In the genomic region with DNA sequence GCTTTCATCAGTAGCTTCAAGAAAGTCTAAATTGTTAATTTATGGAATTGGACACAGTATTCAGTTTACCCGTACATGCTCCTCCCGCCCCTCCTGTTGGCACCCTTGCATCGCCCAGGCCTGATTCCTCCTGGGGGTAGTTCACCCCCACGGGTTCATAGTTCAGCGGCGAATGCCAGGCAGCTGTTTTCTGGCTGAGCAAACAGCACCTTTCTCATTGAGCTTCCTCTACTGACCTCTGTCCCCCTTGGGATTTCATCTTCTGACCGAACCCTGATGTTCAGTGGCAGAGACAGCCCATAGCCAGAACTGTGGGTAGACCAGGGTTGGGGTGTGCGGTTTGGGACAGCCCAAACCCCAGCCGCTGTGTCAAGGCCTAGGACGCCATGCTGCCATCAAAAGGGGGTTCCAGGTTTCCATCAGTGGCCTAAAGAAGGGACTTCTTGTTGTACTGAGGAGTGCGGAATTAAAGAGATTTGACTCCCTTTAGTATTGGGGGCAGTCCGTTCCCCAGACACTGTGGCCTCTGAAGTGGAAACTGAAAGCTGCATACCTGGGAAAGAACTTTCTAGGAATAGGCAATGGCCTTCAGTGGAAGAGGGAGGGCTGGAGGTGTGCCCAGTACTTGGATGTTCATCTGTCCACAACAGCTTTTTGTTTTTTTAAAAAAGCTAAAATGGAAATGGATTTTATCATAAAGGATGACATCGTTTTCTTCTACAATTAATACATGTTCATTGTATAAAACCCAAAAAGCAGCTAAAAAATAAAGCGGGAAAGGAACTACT, we compare ENCODE assay signal across 1 cellular context.
TF ChIP-seq lines count a peak whose summit lies in the region.

No MANE protein-coding gene starts in this region.

TF ChIP-seq in HepG2, 621 proteins besides CTCF, POLR2A, EP300 and RAD21 (continued from another document and continues in another):
- TF ChIP-seq, protein P1, sequence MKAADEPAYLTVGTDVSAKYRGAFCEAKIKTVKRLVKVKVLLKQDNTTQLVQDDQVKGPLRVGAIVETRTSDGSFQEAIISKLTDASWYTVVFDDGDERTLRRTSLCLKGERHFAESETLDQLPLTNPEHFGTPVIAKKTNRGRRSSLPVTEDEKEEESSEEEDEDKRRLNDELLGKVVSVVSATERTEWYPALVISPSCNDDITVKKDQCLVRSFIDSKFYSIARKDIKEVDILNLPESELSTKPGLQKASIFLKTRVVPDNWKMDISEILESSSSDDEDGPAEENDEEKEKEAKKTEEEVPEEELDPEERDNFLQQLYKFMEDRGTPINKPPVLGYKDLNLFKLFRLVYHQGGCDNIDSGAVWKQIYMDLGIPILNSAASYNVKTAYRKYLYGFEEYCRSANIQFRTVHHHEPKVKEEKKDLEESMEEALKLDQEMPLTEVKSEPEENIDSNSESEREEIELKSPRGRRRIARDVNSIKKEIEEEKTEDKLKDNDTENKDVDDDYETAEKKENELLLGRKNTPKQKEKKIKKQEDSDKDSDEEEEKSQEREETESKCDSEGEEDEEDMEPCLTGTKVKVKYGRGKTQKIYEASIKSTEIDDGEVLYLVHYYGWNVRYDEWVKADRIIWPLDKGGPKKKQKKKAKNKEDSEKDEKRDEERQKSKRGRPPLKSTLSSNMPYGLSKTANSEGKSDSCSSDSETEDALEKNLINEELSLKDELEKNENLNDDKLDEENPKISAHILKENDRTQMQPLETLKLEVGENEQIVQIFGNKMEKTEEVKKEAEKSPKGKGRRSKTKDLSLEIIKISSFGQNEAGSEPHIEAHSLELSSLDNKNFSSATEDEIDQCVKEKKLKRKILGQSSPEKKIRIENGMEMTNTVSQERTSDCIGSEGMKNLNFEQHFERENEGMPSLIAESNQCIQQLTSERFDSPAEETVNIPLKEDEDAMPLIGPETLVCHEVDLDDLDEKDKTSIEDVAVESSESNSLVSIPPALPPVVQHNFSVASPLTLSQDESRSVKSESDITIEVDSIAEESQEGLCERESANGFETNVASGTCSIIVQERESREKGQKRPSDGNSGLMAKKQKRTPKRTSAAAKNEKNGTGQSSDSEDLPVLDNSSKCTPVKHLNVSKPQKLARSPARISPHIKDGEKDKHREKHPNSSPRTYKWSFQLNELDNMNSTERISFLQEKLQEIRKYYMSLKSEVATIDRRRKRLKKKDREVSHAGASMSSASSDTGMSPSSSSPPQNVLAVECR (CRISPR knock-in tag; IDR thresholded peaks at IDR 0.05; ENCODE audit: borderline replicate concordance) = no peak
- TF ChIP-seq BHLHE40 (IDR thresholded peaks at IDR 0.05; ENCODE audit: low read length) (no peak), PITX1 (CRISPR knock-in tag; IDR thresholded peaks at IDR 0.05) (no peak), ZNF704 (CRISPR knock-in tag; IDR thresholded peaks at IDR 0.05; ENCODE audit: borderline replicate concordance) (no peak), ZNF598 (CRISPR knock-in tag; IDR thresholded peaks at IDR 0.05; ENCODE audit: borderline replicate concordance) (no peak), ZNF251 (CRISPR knock-in tag; IDR thresholded peaks at IDR 0.05) (no peak), TGIF2 (CRISPR knock-in tag; IDR thresholded peaks at IDR 0.05) (no peak), ZNF260 (CRISPR knock-in tag; IDR thresholded peaks at IDR 0.05; ENCODE audit: borderline replicate concordance, low read depth) (no peak), SETDB1 (CRISPR knock-in tag; IDR thresholded peaks at IDR 0.05; ENCODE audit: borderline replicate concordance) (no peak), TAF1 (CRISPR knock-in tag; IDR thresholded peaks at IDR 0.05) (no peak), MAFF (IDR thresholded peaks at IDR 0.05; ENCODE audit: low read depth, low read length) (no peak), ASH2L (IDR thresholded peaks at IDR 0.05; ENCODE audit: insufficient read length, low read depth, low read length) (no peak), NFKBIZ (CRISPR knock-in tag; IDR thresholded peaks at IDR 0.05) (no peak), HIVEP1 (CRISPR knock-in tag; IDR thresholded peaks at IDR 0.05) (no peak), ZNF451 (CRISPR knock-in tag; IDR thresholded peaks at IDR 0.05) (no peak), GMEB2 (CRISPR knock-in tag; IDR thresholded peaks at IDR 0.05; ENCODE audit: low read depth) (no peak), POLR2G (IDR thresholded peaks at IDR 0.05; ENCODE audit: low read depth, low read length) (peak; percentile 47; the same call in 1 of the 2 replicates), SP2 (CRISPR knock-in tag; IDR thresholded peaks at IDR 0.05) (no peak), USF2 (IDR thresholded peaks at IDR 0.05; ENCODE audit: low read depth, low read length) (no peak), USF2 (CRISPR knock-in tag; IDR thresholded peaks at IDR 0.05; ENCODE audit: borderline replicate concordance) (no peak), REXO4 (CRISPR knock-in tag; IDR thresholded peaks at IDR 0.05; ENCODE audit: borderline replicate concordance) (no peak), KDM2A (CRISPR knock-in tag; IDR thresholded peaks at IDR 0.05; ENCODE audit: borderline replicate concordance, low read depth) (peak; percentile 38; the same call in 1 of the 2 replicates), ATF1 (CRISPR knock-in tag; IDR thresholded peaks at IDR 0.05) (no peak), ZC3H4 (CRISPR knock-in tag; IDR thresholded peaks at IDR 0.05; ENCODE audit: borderline replicate concordance) (0 out of 2 replicates have a peak, but pooled peaks have one; percentile 47), ZNF530 (CRISPR knock-in tag; IDR thresholded peaks at IDR 0.05; ENCODE audit: low read depth) (no peak), BRF2 (CRISPR knock-in tag; IDR thresholded peaks at IDR 0.05) (no peak), MED13 (CRISPR knock-in tag; IDR thresholded peaks at IDR 0.05) (no peak), GMEB1 (CRISPR knock-in tag; IDR thresholded peaks at IDR 0.05; ENCODE audit: borderline replicate concordance) (no peak), ZNF749 (CRISPR knock-in tag; IDR thresholded peaks at IDR 0.05; ENCODE audit: borderline replicate concordance) (no peak), ZSCAN25 (CRISPR knock-in tag; IDR thresholded peaks at IDR 0.05) (no peak), ZNF672 (CRISPR knock-in tag; IDR thresholded peaks at IDR 0.05) (no peak)
- TF ChIP-seq, protein P2, sequence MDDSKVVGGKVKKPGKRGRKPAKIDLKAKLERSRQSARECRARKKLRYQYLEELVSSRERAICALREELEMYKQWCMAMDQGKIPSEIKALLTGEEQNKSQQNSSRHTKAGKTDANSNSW (CRISPR knock-in tag; IDR thresholded peaks at IDR 0.05; ENCODE audit: borderline replicate concordance) = no peak
- TF ChIP-seq, protein P3, sequence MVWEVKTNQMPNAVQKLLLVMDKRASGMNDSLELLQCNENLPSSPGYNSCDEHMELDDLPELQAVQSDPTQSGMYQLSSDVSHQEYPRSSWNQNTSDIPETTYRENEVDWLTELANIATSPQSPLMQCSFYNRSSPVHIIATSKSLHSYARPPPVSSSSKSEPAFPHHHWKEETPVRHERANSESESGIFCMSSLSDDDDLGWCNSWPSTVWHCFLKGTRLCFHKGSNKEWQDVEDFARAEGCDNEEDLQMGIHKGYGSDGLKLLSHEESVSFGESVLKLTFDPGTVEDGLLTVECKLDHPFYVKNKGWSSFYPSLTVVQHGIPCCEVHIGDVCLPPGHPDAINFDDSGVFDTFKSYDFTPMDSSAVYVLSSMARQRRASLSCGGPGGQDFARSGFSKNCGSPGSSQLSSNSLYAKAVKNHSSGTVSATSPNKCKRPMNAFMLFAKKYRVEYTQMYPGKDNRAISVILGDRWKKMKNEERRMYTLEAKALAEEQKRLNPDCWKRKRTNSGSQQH (CRISPR knock-in tag; IDR thresholded peaks at IDR 0.05; ENCODE audit: low read depth) = no peak
- TF ChIP-seq, protein P4, sequence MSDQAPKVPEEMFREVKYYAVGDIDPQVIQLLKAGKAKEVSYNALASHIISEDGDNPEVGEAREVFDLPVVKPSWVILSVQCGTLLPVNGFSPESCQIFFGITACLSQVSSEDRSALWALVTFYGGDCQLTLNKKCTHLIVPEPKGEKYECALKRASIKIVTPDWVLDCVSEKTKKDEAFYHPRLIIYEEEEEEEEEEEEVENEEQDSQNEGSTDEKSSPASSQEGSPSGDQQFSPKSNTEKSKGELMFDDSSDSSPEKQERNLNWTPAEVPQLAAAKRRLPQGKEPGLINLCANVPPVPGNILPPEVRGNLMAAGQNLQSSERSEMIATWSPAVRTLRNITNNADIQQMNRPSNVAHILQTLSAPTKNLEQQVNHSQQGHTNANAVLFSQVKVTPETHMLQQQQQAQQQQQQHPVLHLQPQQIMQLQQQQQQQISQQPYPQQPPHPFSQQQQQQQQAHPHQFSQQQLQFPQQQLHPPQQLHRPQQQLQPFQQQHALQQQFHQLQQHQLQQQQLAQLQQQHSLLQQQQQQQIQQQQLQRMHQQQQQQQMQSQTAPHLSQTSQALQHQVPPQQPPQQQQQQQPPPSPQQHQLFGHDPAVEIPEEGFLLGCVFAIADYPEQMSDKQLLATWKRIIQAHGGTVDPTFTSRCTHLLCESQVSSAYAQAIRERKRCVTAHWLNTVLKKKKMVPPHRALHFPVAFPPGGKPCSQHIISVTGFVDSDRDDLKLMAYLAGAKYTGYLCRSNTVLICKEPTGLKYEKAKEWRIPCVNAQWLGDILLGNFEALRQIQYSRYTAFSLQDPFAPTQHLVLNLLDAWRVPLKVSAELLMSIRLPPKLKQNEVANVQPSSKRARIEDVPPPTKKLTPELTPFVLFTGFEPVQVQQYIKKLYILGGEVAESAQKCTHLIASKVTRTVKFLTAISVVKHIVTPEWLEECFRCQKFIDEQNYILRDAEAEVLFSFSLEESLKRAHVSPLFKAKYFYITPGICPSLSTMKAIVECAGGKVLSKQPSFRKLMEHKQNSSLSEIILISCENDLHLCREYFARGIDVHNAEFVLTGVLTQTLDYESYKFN (CRISPR knock-in tag; conservative IDR thresholded peaks at IDR 0.05) = peak; percentile 37; the same call in 1 of the 2 replicates
- TF ChIP-seq, protein P5, sequence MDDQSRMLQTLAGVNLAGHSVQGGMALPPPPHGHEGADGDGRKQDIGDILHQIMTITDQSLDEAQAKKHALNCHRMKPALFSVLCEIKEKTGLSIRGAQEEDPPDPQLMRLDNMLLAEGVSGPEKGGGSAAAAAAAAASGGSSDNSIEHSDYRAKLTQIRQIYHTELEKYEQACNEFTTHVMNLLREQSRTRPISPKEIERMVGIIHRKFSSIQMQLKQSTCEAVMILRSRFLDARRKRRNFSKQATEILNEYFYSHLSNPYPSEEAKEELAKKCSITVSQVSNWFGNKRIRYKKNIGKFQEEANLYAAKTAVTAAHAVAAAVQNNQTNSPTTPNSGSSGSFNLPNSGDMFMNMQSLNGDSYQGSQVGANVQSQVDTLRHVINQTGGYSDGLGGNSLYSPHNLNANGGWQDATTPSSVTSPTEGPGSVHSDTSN (CRISPR knock-in tag; IDR thresholded peaks at IDR 0.05; ENCODE audit: borderline replicate concordance) = no peak
- TF ChIP-seq, protein P6, sequence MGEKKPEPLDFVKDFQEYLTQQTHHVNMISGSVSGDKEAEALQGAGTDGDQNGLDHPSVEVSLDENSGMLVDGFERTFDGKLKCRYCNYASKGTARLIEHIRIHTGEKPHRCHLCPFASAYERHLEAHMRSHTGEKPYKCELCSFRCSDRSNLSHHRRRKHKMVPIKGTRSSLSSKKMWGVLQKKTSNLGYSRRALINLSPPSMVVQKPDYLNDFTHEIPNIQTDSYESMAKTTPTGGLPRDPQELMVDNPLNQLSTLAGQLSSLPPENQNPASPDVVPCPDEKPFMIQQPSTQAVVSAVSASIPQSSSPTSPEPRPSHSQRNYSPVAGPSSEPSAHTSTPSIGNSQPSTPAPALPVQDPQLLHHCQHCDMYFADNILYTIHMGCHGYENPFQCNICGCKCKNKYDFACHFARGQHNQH (CRISPR knock-in tag; IDR thresholded peaks at IDR 0.05) = no peak
